Comparison of ENCODE assay signal across 15 cellular contexts in genomic region chr1:10762875-10763274, GRCh38. TPM values are rescaled to one million over a fixed set of nuclear protein-coding genes. Genes with fewer than 3 reads are reported as not detected.
DNase-seq lines count a peak whose midpoint lies in the region; ATAC-seq and TF ChIP-seq lines count a peak whose summit lies in the region.
"Had no signal": no experiment of that assay in that cellular context is flagged by ENCODE, and none has a peak within 500 bp of the region (broad histone marks: within the 10 kb centered on the region; RNA-seq: fewer than 3 reads in every experiment).

No MANE protein-coding gene starts in this region.

- no peaks in the 10 kb centered on the region for H3K79me2 ChIP-seq in osteoblast (ENCODE audit: insufficient read depth, low read length)

- intact Hi-C loops in heart right ventricle (cut with DNase I) (no loop called here), left cardiac atrium (cut with DNase I) (no loop called here), esophagus squamous epithelium (cut with DNase I) (no loop called here), gastrocnemius medialis (cut with DNase I; ENCODE audit: low total_unique reads) (no loop called here)

- H3K27ac ChIP-seq in heart right ventricle (peak overlapping the region; percentile 48 to 88 (median 75)), esophagus squamous epithelium (peak overlapping the region; percentile 6 to 58 (median 43)), gastrocnemius medialis (peak overlapping the region; percentile 66 to 72 (median 68)), suprapubic skin (peak overlapping the region; percentile 30), osteoblast (ENCODE audit: low read depth, low read length) (no peak overlapping the region)

- TF ChIP-seq EP300 in suprapubic skin (IDR thresholded peaks at IDR 0.05) = no peak

- H3K4me1 ChIP-seq in heart right ventricle (peaks cover 29 to 100% (median 82%) of the 10 kb centered on the region in 9 donors), esophagus squamous epithelium (peaks cover 42 to 75% (median 48%) of the 10 kb centered on the region in 3 donors), gastrocnemius medialis (peaks cover 71 to 84% of the 10 kb centered on the region in 2 donors), suprapubic skin (peaks cover 80% of the 10 kb centered on the region), osteoblast (ENCODE audit: insufficient read depth, low read length) (no peaks in the 10 kb centered on the region)

- no peak for TF ChIP-seq POLR2A in esophagus squamous epithelium (IDR thresholded peaks at IDR 0.05)
- TF ChIP-seq POLR2A in gastrocnemius medialis (IDR thresholded peaks at IDR 0.05) = no peak
- TF ChIP-seq POLR2A in suprapubic skin (IDR thresholded peaks at IDR 0.05) = no peak

- H3K4me3 ChIP-seq in heart right ventricle (no peak overlapping the region), esophagus squamous epithelium (no peak overlapping the region), gastrocnemius medialis (no peak overlapping the region), suprapubic skin (no peak overlapping the region), osteoblast (ENCODE audit: insufficient read depth, low read length) (no peak overlapping the region)

- no peaks in the 10 kb centered on the region for H4K20me1 ChIP-seq in osteoblast (ENCODE audit: insufficient read depth, low read length)

- H3K27me3 ChIP-seq in heart right ventricle (no peaks in the 10 kb centered on the region), esophagus squamous epithelium (no peaks in the 10 kb centered on the region), gastrocnemius medialis (no peaks in the 10 kb centered on the region), suprapubic skin (no peaks in the 10 kb centered on the region), osteoblast (ENCODE audit: insufficient read depth, low read length) (peaks cover 21% of the 10 kb centered on the region)

- no peak overlapping the region for H2AFZ ChIP-seq in osteoblast (ENCODE audit: low read length)

- DNase-seq in heart right ventricle (no peak), left cardiac atrium (no peak), esophagus squamous epithelium (lab: John Stamatoyannopoulos, UW) (no peak), gastrocnemius medialis (no peak), suprapubic skin (ENCODE audit: low spot score in 2 of 2) (no peak), osteoblast (ENCODE audit: insufficient read length, low spot score, missing footprints) (no peak)
- no peak for DNase-seq in activated CD8-positive, alpha-beta memory T cell treated with anti-CD3 and anti-CD28 coated beads, Interleukin-2, amount 50 U/mL, for 48 hours
- DNase-seq in activated CD4-positive, alpha-beta T cell treated with anti-CD3 and anti-CD28 coated beads, Interleukin-2, amount 50 U/mL, for 48 hours = no peak
- DNase-seq: CD8-positive, alpha-beta memory T cell; GOT3; NCI-H1105 treated with DMSO at 0.1 percent for 48 hours; NCI-H187; NCI-H446; NCI-H748 treated with DMSO at 0.1 percent for 48 hours; PC-3 had no signal

- H3K36me3 ChIP-seq in heart right ventricle (peaks cover 0 to 13% (median 0%) of the 10 kb centered on the region in 9 donors), esophagus squamous epithelium (peaks cover 0 to 36% (median 11%) of the 10 kb centered on the region in 3 donors), gastrocnemius medialis (no peaks in the 10 kb centered on the region), suprapubic skin (peaks cover 14% of the 10 kb centered on the region), osteoblast (ENCODE audit: insufficient read depth, low read length) (no peaks in the 10 kb centered on the region)

- in situ Hi-C loops in gastrocnemius medialis (cut with MboI; ENCODE audit: low sequenced_read_pairs in 4 of 4) = no loop called here

- 70 to 73% methylated on average over 12 of the region's 12 CpGs for WGBS in heart right ventricle, 2 donors
- 53 to 83% methylated on average over 1 to 2 of the region's 12 CpGs for WGBS in esophagus squamous epithelium, 2 donors
- WGBS in suprapubic skin = 48% methylated on average over 10 of the region's 12 CpGs

- no peaks in the 10 kb centered on the region for H3K9me3 ChIP-seq in heart right ventricle
- H3K9me3 ChIP-seq in esophagus squamous epithelium = no peaks in the 10 kb centered on the region
- no peaks in the 10 kb centered on the region for H3K9me3 ChIP-seq in gastrocnemius medialis
- H3K9me3 ChIP-seq in suprapubic skin = no peaks in the 10 kb centered on the region
- no peaks in the 10 kb centered on the region for H3K9me3 ChIP-seq in osteoblast (ENCODE audit: low read depth, low read length)

- TF ChIP-seq CTCF in heart right ventricle (IDR thresholded peaks at IDR 0.05) = no peak
- no peak for TF ChIP-seq CTCF in esophagus squamous epithelium (IDR thresholded peaks at IDR 0.05)
- TF ChIP-seq CTCF in gastrocnemius medialis (IDR thresholded peaks at IDR 0.05 in 4 of 5, conservative IDR thresholded peaks at IDR 0.05 in 1 of 5) = no peak
- TF ChIP-seq CTCF in suprapubic skin (IDR thresholded peaks at IDR 0.05) = no peak
- TF ChIP-seq CTCF in osteoblast (IDR thresholded peaks at IDR 0.05; ENCODE audit: extremely low read depth, low read depth, low read length) = no peak

- peak in 2 of 8 donors; percentile 4 to 22 for ATAC-seq in heart right ventricle
- ATAC-seq in left cardiac atrium = no peak
- ATAC-seq in gastrocnemius medialis = no peak
- ATAC-seq: PC-3 had no signal

- no peak overlapping the region for H3K4me2 ChIP-seq in osteoblast (ENCODE audit: insufficient read depth, low read length)

RNA-seq across cellular contexts. Expression of gene CASZ1, which starts 33.6 kb away (rescaled TPM):
- total RNA-seq in heart right ventricle (10 to 100 TPM; 54.4 to 79.8 (median 66.1) TPM), left cardiac atrium (10 to 100 TPM; 37.6 to 68.2 TPM), esophagus squamous epithelium (10 to 100 TPM; 13.1 to 33.7 (median 20.9) TPM), gastrocnemius medialis (100 to 1,000 TPM in 1 of 4 donors, 10 to 100 TPM in 3; 19.1 to 121 (median 80.6) TPM), suprapubic skin (100 to 1,000 TPM; 106 to 229 (median 160) TPM), osteoblast (0.36 and 0.59 TPM in 2 replicates)
- 10 to 100 TPM; 19.5 to 44.9 TPM for polyA plus RNA-seq in heart right ventricle
